13 cellular contexts compared by ENCODE assay signal in genomic region chr5:180618487-180618829, GRCh38. TPM values are rescaled to one million over a fixed set of nuclear protein-coding genes. Genes with fewer than 3 reads are reported as not detected.
A peak's percentile ranks its signal among the peaks of the same experiment; 100 is the strongest.
DNase-seq lines count a peak whose midpoint lies in the region; ATAC-seq and TF ChIP-seq lines count a peak whose summit lies in the region.
"Had no signal": no experiment of that assay in that cellular context is flagged by ENCODE, and none has a peak within 500 bp of the region (broad histone marks: within the 10 kb centered on the region; RNA-seq: fewer than 3 reads in every experiment).

No MANE protein-coding gene starts in this region.

- H3K79me2 ChIP-seq in SK-N-SH (ENCODE audit: insufficient read depth) = no peaks in the 10 kb centered on the region

- H3K4me2 ChIP-seq in SK-N-SH = peak overlapping the region; percentile 83

- no peaks in the 10 kb centered on the region for H3K9me3 ChIP-seq in SK-N-SH
- peaks cover 7% of the 10 kb centered on the region; the same call in 1 of the 2 replicates for H3K9me3 ChIP-seq in SJSA1 (replicated peaks)
- H3K9me3 ChIP-seq: Peyer's patch had no signal

- POLR2A ChIA-PET in SK-N-SH (lab: Yijun Ruan, JAX) = no interaction called here

- peaks cover 0 to 6% of the 10 kb centered on the region in 2 donors for H3K4me1 Mint-ChIP-seq in effector memory CD8-positive, alpha-beta T cell (ENCODE audit: low read depth in 2 of 2)
- H3K4me1 Mint-ChIP-seq in activated T-helper 1 cell treated with anti-CD3 and anti-CD28 coated beads, Interleukin-12 subunit alpha, Interleukin-12 subunit beta, Interleukin-2, Interleukin-4 antibody, amounts not matched to agents 30 ng/mL and 10 ng/mL and 1 ng/mL, durations not matched to agents 14 hours and 24 hours and 36 hours (ENCODE audit: low read depth) = no peaks in the 10 kb centered on the region

- no peaks in the 10 kb centered on the region for H3F3A ChIP-seq in SK-N-SH (replicated peaks; ENCODE audit: insufficient read depth)

- H3K27ac Mint-ChIP-seq in effector memory CD8-positive, alpha-beta T cell = no peak overlapping the region
- H3K27ac Mint-ChIP-seq in activated T-helper 1 cell treated with anti-CD3 and anti-CD28 coated beads, Interleukin-12 subunit alpha, Interleukin-12 subunit beta, Interleukin-2, Interleukin-4 antibody, amounts not matched to agents 30 ng/mL and 10 ng/mL and 1 ng/mL, durations not matched to agents 14 hours and 24 hours and 36 hours = no peak overlapping the region
- H3K27ac Mint-ChIP-seq: activated naive CD4-positive, alpha-beta T cell treated with anti-CD3 and anti-CD28 coated beads, Interleukin-2, amount 50 U/mL, for 72 hours had no signal

- no peaks in the 10 kb centered on the region for H3K36me3 ChIP-seq in SK-N-SH (replicated peaks in 1 of 2; ENCODE audit: control insufficient read depth in 1 of 2, insufficient read depth in 2 of 2, low read length in 1 of 2)
- H3K36me3 ChIP-seq in SJSA1 = no peaks in the 10 kb centered on the region
- H3K36me3 ChIP-seq: Peyer's patch had no signal

- no peak overlapping the region for H3K9ac ChIP-seq in SK-N-SH

- TF ChIP-seq EP300 in SK-N-SH (IDR thresholded peaks at IDR 0.05; ENCODE audit: borderline replicate concordance in 1 of 2, low read depth in 1 of 2, low read length in 1 of 2) = no peak

- DNase-seq in SK-N-SH = no peak
- no peak for DNase-seq in SJSA1 (ENCODE audit: low read depth in 1 of 2, low spot score in 2 of 2)
- DNase-seq in fibroblast of villous mesenchyme (ENCODE audit: low read depth) = no peak
- DNase-seq in skeletal muscle cell (ENCODE audit: low read depth) = no peak
- no peak for DNase-seq in CD1c-positive myeloid dendritic cell (ENCODE audit: extremely low spot score)
- DNase-seq in effector memory CD8-positive, alpha-beta T cell = no peak
- no peak for DNase-seq in activated T-helper 1 cell treated with anti-CD3 and anti-CD28 coated beads, Interleukin-12 subunit alpha, Interleukin-12 subunit beta, Interleukin-2, Interleukin-4 antibody, amounts not matched to agents 30 ng/mL and 10 ng/mL and 1 ng/mL, durations not matched to agents 14 hours and 24 hours and 36 hours (ENCODE audit: low spot score)
- DNase-seq: NCI-H2081 treated with DMSO at 0.1 percent for 48 hours, Peyer's patch had no signal

- H3K36me3 Mint-ChIP-seq in effector memory CD8-positive, alpha-beta T cell (ENCODE audit: insufficient read depth) = peaks cover 14% of the 10 kb centered on the region
- no peaks in the 10 kb centered on the region for H3K36me3 Mint-ChIP-seq in activated T-helper 1 cell treated with anti-CD3 and anti-CD28 coated beads, Interleukin-12 subunit alpha, Interleukin-12 subunit beta, Interleukin-2, Interleukin-4 antibody, amounts not matched to agents 30 ng/mL and 10 ng/mL and 1 ng/mL, durations not matched to agents 14 hours and 24 hours and 36 hours (ENCODE audit: low read depth)
- H3K36me3 Mint-ChIP-seq: activated naive CD4-positive, alpha-beta T cell treated with anti-CD3 and anti-CD28 coated beads, Interleukin-2, amount 50 U/mL, for 72 hours had no signal

- peak overlapping the region; percentile 84; the same call in 1 of the 2 replicates for H2AFZ ChIP-seq in SK-N-SH (ENCODE audit: low read depth)

- no peak for TF ChIP-seq RAD21 in SK-N-SH (IDR thresholded peaks at IDR 0.05; ENCODE audit: low read length)

- H3K9me3 Mint-ChIP-seq in effector memory CD8-positive, alpha-beta T cell = no peaks in the 10 kb centered on the region
- no peaks in the 10 kb centered on the region for H3K9me3 Mint-ChIP-seq in activated T-helper 1 cell treated with anti-CD3 and anti-CD28 coated beads, Interleukin-12 subunit alpha, Interleukin-12 subunit beta, Interleukin-2, Interleukin-4 antibody, amounts not matched to agents 30 ng/mL and 10 ng/mL and 1 ng/mL, durations not matched to agents 14 hours and 24 hours and 36 hours
- H3K9me3 Mint-ChIP-seq: activated naive CD4-positive, alpha-beta T cell treated with anti-CD3 and anti-CD28 coated beads, Interleukin-2, amount 50 U/mL, for 72 hours had no signal

- 0% methylated on average over 15 of the region's 15 CpGs for WGBS in SK-N-SH (ENCODE audit: low lambda C conversion rate)

- no peaks in the 10 kb centered on the region for H4K20me1 ChIP-seq in SK-N-SH (ENCODE audit: insufficient read depth)

- no peak overlapping the region for H3K4me3 Mint-ChIP-seq in effector memory CD8-positive, alpha-beta T cell
- H3K4me3 Mint-ChIP-seq in activated T-helper 1 cell treated with anti-CD3 and anti-CD28 coated beads, Interleukin-12 subunit alpha, Interleukin-12 subunit beta, Interleukin-2, Interleukin-4 antibody, amounts not matched to agents 30 ng/mL and 10 ng/mL and 1 ng/mL, durations not matched to agents 14 hours and 24 hours and 36 hours = no peak overlapping the region

- H3K27me3 Mint-ChIP-seq in effector memory CD8-positive, alpha-beta T cell = no peaks in the 10 kb centered on the region
- peaks cover 2% of the 10 kb centered on the region for H3K27me3 Mint-ChIP-seq in activated T-helper 1 cell treated with anti-CD3 and anti-CD28 coated beads, Interleukin-12 subunit alpha, Interleukin-12 subunit beta, Interleukin-2, Interleukin-4 antibody, amounts not matched to agents 30 ng/mL and 10 ng/mL and 1 ng/mL, durations not matched to agents 14 hours and 24 hours and 36 hours (ENCODE audit: insufficient read depth)

- H3K27me3 ChIP-seq in SK-N-SH (ENCODE audit: insufficient read depth) (peaks cover 18% of the 10 kb centered on the region), SJSA1 (replicated peaks) (peaks cover 24% of the 10 kb centered on the region)
- H3K27me3 ChIP-seq: Peyer's patch had no signal

- ATAC-seq in SK-N-SH treated with all-trans-retinoic acid at 6 μM for 48 hours = no peak; the same call in 2 of the 3 replicates
- ATAC-seq in effector memory CD8-positive, alpha-beta T cell (replicated peaks) = no peak

- H3K27ac ChIP-seq in SK-N-SH (ENCODE audit: low read depth in 2 of 2, low read length in 1 of 2) (no peak overlapping the region), SJSA1 (no peak overlapping the region)
- H3K27ac ChIP-seq: Peyer's patch had no signal

- CTCF ChIA-PET in SK-N-SH (lab: Yijun Ruan, JAX) = interaction anchor here (0.7 to 2.1 kb wide), 30 partner anchors 7 to 437 kb away, joined by 3 to 43 read pairs (median 4); partner anchors contain the start of gene SCGB3A1

- no peak for TF ChIP-seq CTCF in SK-N-SH (IDR thresholded peaks at IDR 0.05)
- TF ChIP-seq CTCF in fibroblast of villous mesenchyme (IDR thresholded peaks at IDR 0.05; ENCODE audit: insufficient read depth, low read depth, low read length) = no peak

- no peaks in the 10 kb centered on the region for H3K4me1 ChIP-seq in SK-N-SH (ENCODE audit: control insufficient read depth in 1 of 2, insufficient read depth in 2 of 2, low read depth in 1 of 2, low read length in 1 of 2)
- peaks cover 12% of the 10 kb centered on the region for H3K4me1 ChIP-seq in SJSA1 (replicated peaks)
- H3K4me1 ChIP-seq: Peyer's patch had no signal

- H3K4me3 ChIP-seq in SK-N-SH (ENCODE audit: low read depth in 2 of 2, low read length in 1 of 2) = peak overlapping the region; percentile 35 to 46; a peak in 1 of 4 replicates
- peak overlapping the region; percentile 29 for H3K4me3 ChIP-seq in SJSA1
- peak overlapping the region; percentile 37 for H3K4me3 ChIP-seq in fibroblast of villous mesenchyme (ENCODE audit: low read depth, low read length)
- peak overlapping the region; percentile 45 for H3K4me3 ChIP-seq in skeletal muscle cell (ENCODE audit: low read depth, low read length)

- no peaks in the 10 kb centered on the region for H3K9me2 ChIP-seq in SK-N-SH

- intact Hi-C loops in activated T-helper 1 cell treated with anti-CD3 and anti-CD28 coated beads, Interleukin-12 subunit alpha, Interleukin-12 subunit beta, Interleukin-2, Interleukin-4 antibody, amounts not matched to agents 30 ng/mL and 10 ng/mL and 1 ng/mL, durations not matched to agents 14 hours and 24 hours and 36 hours (cut with micrococcal nuclease) = no loop called here

TF ChIP-seq in SK-N-SH, 30 proteins besides CTCF, POLR2A, EP300 and RAD21 (continues in another document):
- TF ChIP-seq MXI1 (IDR thresholded peaks at IDR 0.05; ENCODE audit: low read depth, low read length) = no peak
- no peak for TF ChIP-seq NFIC (IDR thresholded peaks at IDR 0.05; ENCODE audit: borderline replicate concordance)
- TF ChIP-seq, protein P1, sequence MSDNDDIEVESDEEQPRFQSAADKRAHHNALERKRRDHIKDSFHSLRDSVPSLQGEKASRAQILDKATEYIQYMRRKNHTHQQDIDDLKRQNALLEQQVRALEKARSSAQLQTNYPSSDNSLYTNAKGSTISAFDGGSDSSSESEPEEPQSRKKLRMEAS (IDR thresholded peaks at IDR 0.05; ENCODE audit: low read depth) = no peak
- no peak for TF ChIP-seq FOXM1 (IDR thresholded peaks at IDR 0.05; ENCODE audit: low read depth)
- no peak for TF ChIP-seq GATA2 (CRISPR knock-in tag; IDR thresholded peaks at IDR 0.05)
- TF ChIP-seq TCF12 (IDR thresholded peaks at IDR 0.05) = no peak

TF ChIP-seq in SK-N-SH treated with all-trans-retinoic acid at 6 μM for 48 hours, 23 proteins besides CTCF, POLR2A, EP300 and RAD21 (continues in another document):
- no peak for TF ChIP-seq ZNF565 (CRISPR knock-in tag; conservative IDR thresholded peaks at IDR 0.05; ENCODE audit: low read depth)
- no peak for TF ChIP-seq PPARA (CRISPR knock-in tag; IDR thresholded peaks at IDR 0.05; ENCODE audit: borderline replicate concordance)
- TF ChIP-seq ARNTL (CRISPR knock-in tag; IDR thresholded peaks at IDR 0.05; ENCODE audit: borderline replicate concordance, low read depth) = no peak
- no peak for TF ChIP-seq BACH2 (CRISPR knock-in tag; IDR thresholded peaks at IDR 0.05; ENCODE audit: borderline replicate concordance)
- no peak for TF ChIP-seq ZNF8 (CRISPR knock-in tag; IDR thresholded peaks at IDR 0.05)
- no peak for TF ChIP-seq CSDC2 (CRISPR knock-in tag; IDR thresholded peaks at IDR 0.05)

RNA-seq across cellular contexts. Expression of gene SCGB3A1, which starts 27.2 kb away (rescaled TPM):
- not detected in 2 replicates for polyA plus RNA-seq in SK-N-SH (2012; rRNA removed)
- 0.08 TPM in 1 of 2 replicates, not detected in the other for polyA plus RNA-seq in SK-N-SH (2012; cell fraction: cytosol; rRNA removed)
- not detected in 2 replicates for polyA plus RNA-seq in SK-N-SH (2012; cell fraction: nucleus; rRNA removed)
- not detected in 2 replicates for total RNA-seq in SJSA1 (2014; rRNA removed; shearing (Covaris generic))
- total RNA-seq in fibroblast of villous mesenchyme = not detected in 2 replicates
- total RNA-seq in activated T-helper 1 cell treated with anti-CD3 and anti-CD28 coated beads, Interleukin-12 subunit alpha, Interleukin-12 subunit beta, Interleukin-2, Interleukin-4 antibody, amounts not matched to agents 30 ng/mL and 10 ng/mL and 1 ng/mL, durations not matched to agents 14 hours and 24 hours and 36 hours = not detected in 2 replicates
- total RNA-seq: activated naive CD4-positive, alpha-beta T cell treated with anti-CD3 and anti-CD28 coated beads, Interleukin-2, amount 50 U/mL, for 72 hours; kidney epithelial cell; Peyer's patch; renal cortical epithelial cell had no signal

RNA-seq across cellular contexts. Expression of gene FLT4, which starts 30.9 kb away (rescaled TPM):
- 0.02 and 0.05 TPM in 2 replicates for polyA plus RNA-seq in SK-N-SH (2012; rRNA removed)
- 0.03 and 0.26 TPM in 2 replicates for polyA plus RNA-seq in SK-N-SH (2012; cell fraction: cytosol; rRNA removed)
- polyA plus RNA-seq in SK-N-SH (2012; cell fraction: nucleus; rRNA removed) = 0.05 and 0.35 TPM in 2 replicates
- not detected in 2 replicates for total RNA-seq in SJSA1 (2014; rRNA removed; shearing (Covaris generic))
- under 0.01 and 0.43 TPM in 2 replicates for total RNA-seq in fibroblast of villous mesenchyme
- total RNA-seq in activated T-helper 1 cell treated with anti-CD3 and anti-CD28 coated beads, Interleukin-12 subunit alpha, Interleukin-12 subunit beta, Interleukin-2, Interleukin-4 antibody, amounts not matched to agents 30 ng/mL and 10 ng/mL and 1 ng/mL, durations not matched to agents 14 hours and 24 hours and 36 hours = 0.86 and 1.8 TPM in 2 replicates
